24 cellular contexts compared by ENCODE assay signal in the genomic region with DNA sequence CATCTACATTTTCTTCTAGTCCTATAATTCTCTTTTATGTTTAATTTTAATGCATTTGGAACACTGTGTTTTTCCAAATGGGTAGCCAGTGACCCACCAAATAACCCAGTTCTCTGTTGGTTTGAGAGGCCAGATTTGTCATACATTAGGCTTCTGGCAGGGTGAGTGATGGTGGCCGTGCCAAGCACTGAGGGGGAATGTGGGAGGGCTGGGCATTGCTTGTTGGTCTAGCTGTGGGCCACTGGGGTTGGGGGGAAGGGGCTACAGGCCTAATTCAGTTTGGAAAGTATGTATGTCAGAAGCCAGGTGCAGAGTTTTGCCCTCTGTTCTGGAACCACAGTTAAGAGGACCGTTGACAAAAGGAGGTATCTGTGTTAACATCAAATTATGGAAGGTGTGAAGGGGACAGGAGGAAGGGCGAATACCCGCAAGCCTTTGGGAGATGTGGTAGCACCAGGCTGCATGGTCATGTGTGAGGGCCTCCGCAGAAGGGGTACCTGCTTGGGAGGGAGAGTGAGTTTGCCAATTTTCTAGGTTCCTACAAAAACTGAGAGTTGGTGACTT.
"Had no signal": no experiment of that assay in that cellular context is flagged by ENCODE, and none has a peak within 500 bp of the region (broad histone marks: within the 10 kb centered on the region; RNA-seq: fewer than 3 reads in every experiment).

No MANE protein-coding gene starts in this region.

- ATAC-seq: effector memory CD8-positive, alpha-beta T cell; gastrocnemius medialis; left ventricle myocardium superior; right lobe of liver; stimulated activated effector memory CD8-positive, alpha-beta T cell treated with anti-CD3 and anti-CD28 coated beads, Interleukin-12 subunit alpha, Interleukin-12 subunit beta, amount 100 ng/mL, for 72 hours had no signal

- H3K27me3 ChIP-seq: ascending aorta, dorsolateral prefrontal cortex, esophagus squamous epithelium, gastrocnemius medialis, neutrophil, right lobe of liver, upper lobe of left lung had no signal

- DNase-seq: activated CD4-positive, alpha-beta T cell treated with anti-CD3 and anti-CD28 coated beads, Interleukin-2, amount 10 ng/mL, durations not matched to agents 7 days and 5 days; activated CD8-positive, alpha-beta memory T cell treated with anti-CD3 and anti-CD28 coated beads, Interleukin-2, amount 50 U/mL, for 4 hours; activated gamma-delta T cell; activated naive CD4-positive, alpha-beta T cell treated with anti-CD3 and anti-CD28 coated beads, Interleukin-2, amount 50 U/mL, for 16 hours; dorsolateral prefrontal cortex; effector memory CD8-positive, alpha-beta T cell; esophagus squamous epithelium; gastrocnemius medialis; hypothalamus; left ventricle myocardium superior; midbrain; right lobe of liver; stimulated activated CD4-positive, alpha-beta T cell treated with anti-CD3 and anti-CD28 coated beads, Interleukin-2, amount 100 ng/mL, for 24 hours; upper lobe of left lung had no signal

- H3K4me1 ChIP-seq: ascending aorta, right lobe of liver, upper lobe of left lung had no signal

- H3K27ac Mint-ChIP-seq: activated CD4-positive, alpha-beta T cell treated with anti-CD3 and anti-CD28 coated beads, Interleukin-2, amount 10 ng/mL, durations not matched to agents 7 days and 5 days; nephron; stimulated activated effector memory CD8-positive, alpha-beta T cell treated with anti-CD3 and anti-CD28 coated beads, Interleukin-12 subunit alpha, Interleukin-12 subunit beta, amount 100 ng/mL, for 72 hours had no signal

- H3K9me3 ChIP-seq: ascending aorta, esophagus squamous epithelium, gastrocnemius medialis, neutrophil, right lobe of liver, thoracic aorta, upper lobe of left lung had no signal

- H3K4me3 Mint-ChIP-seq: activated CD4-positive, alpha-beta T cell treated with anti-CD3 and anti-CD28 coated beads, Interleukin-2, amount 10 ng/mL, durations not matched to agents 7 days and 5 days; central memory CD8-positive, alpha-beta T cell; effector memory CD8-positive, alpha-beta T cell; nephron; stimulated activated effector memory CD8-positive, alpha-beta T cell treated with anti-CD3 and anti-CD28 coated beads, Interleukin-12 subunit alpha, Interleukin-12 subunit beta, amount 100 ng/mL, for 72 hours had no signal

- FAIRE-seq: colon, islet of Langerhans had no signal

- H3K4me3 ChIP-seq: ascending aorta, dorsolateral prefrontal cortex, esophagus squamous epithelium, gastrocnemius medialis, right lobe of liver, SK-N-MC, skin epidermis, thoracic aorta, upper lobe of left lung had no signal

- H3K4me1 Mint-ChIP-seq: nephron had no signal

- H3K36me3 ChIP-seq: thoracic aorta had no signal

- H3K27me3 Mint-ChIP-seq: activated CD4-positive, alpha-beta T cell treated with anti-CD3 and anti-CD28 coated beads, Interleukin-2, amount 10 ng/mL, durations not matched to agents 7 days and 5 days; central memory CD8-positive, alpha-beta T cell; effector memory CD8-positive, alpha-beta T cell had no signal

- H3K9me3 Mint-ChIP-seq: activated CD4-positive, alpha-beta T cell treated with anti-CD3 and anti-CD28 coated beads, Interleukin-2, amount 10 ng/mL, durations not matched to agents 7 days and 5 days; central memory CD8-positive, alpha-beta T cell; effector memory CD8-positive, alpha-beta T cell; nephron; stimulated activated effector memory CD8-positive, alpha-beta T cell treated with anti-CD3 and anti-CD28 coated beads, Interleukin-12 subunit alpha, Interleukin-12 subunit beta, amount 100 ng/mL, for 72 hours had no signal
